In genomic region chr3:177333535-177334495, GRCh38 we compare ENCODE assay signal across 14 cellular contexts.
DNase-seq lines count a peak whose midpoint lies in the region; FAIRE-seq and TF ChIP-seq lines count a peak whose summit lies in the region.
"Had no signal": no experiment of that assay in that cellular context is flagged by ENCODE, and none has a peak within 500 bp of the region (broad histone marks: within the 10 kb centered on the region; RNA-seq: fewer than 3 reads in every experiment).

No MANE protein-coding gene starts in this region.

- TF ChIP-seq EP300 in esophagus muscularis mucosa (IDR thresholded peaks at IDR 0.05) (no peak), transverse colon (IDR thresholded peaks at IDR 0.05; ENCODE audit: low read depth) (no peak)

- TF ChIP-seq POLR2A in esophagus muscularis mucosa (IDR thresholded peaks at IDR 0.05; ENCODE audit: low read depth): no peak
- no peak for TF ChIP-seq POLR2A in transverse colon (IDR thresholded peaks at IDR 0.05)

- no peak for FAIRE-seq in small intestine (lab: Jason Lieb, UNC)
- FAIRE-seq: GM19239 had no signal

- WGBS in esophagus muscularis mucosa: 72% methylated on average over 6 of the region's 6 CpGs
- 76 to 89% (median 82%) methylated on average over 6 of the region's 6 CpGs for WGBS in small intestine, 3 donors
- 71 to 100% methylated on average over 2 to 6 of the region's 6 CpGs for WGBS in transverse colon (ENCODE audit: low coverage in 1 of 2), 2 donors

- peak; percentile 53 for DNase-seq in GF-D8 (lab: John Stamatoyannopoulos, UW)
- peak; percentile 44 for DNase-seq in NCI-H82 (lab: John Stamatoyannopoulos, UW)
- DNase-seq in esophagus muscularis mucosa (ENCODE audit: extremely low spot score): no peak
- DNase-seq in small intestine: no peak
- DNase-seq in transverse colon: no peak
- DNase-seq in pons (ENCODE audit: low spot score): no peak
- DNase-seq: activated T-cell treated with anti-CD3 and anti-CD28 coated beads, Interleukin-2, amount 50 U/mL, for 24 hours; CD4-positive, alpha-beta memory T cell; HCEC 1CT; kidney glomerular epithelial cell; NCI-H526 had no signal

- H3K4me3 ChIP-seq in neutrophil (ENCODE audit: low read depth in 1 of 2, low read length in 1 of 2) (peak overlapping the region in 1 of 2 experiments; percentile 34), esophagus muscularis mucosa (no peak overlapping the region), small intestine (ENCODE audit: low read depth in 1 of 2, low read length in 2 of 2) (no peak overlapping the region), transverse colon (no peak overlapping the region)

- in situ Hi-C loops in transverse colon (cut with MboI; ENCODE audit: low pct_ligation_motif_present in 1 of 4, low pct_unique_long_range_greater_than_20kb in 1 of 4, low sequenced_read_pairs in 3 of 4): no loop called here

- no peaks in the 10 kb centered on the region for H3K9me3 ChIP-seq in neutrophil
- H3K9me3 ChIP-seq in esophagus muscularis mucosa: no peaks in the 10 kb centered on the region
- no peaks in the 10 kb centered on the region for H3K9me3 ChIP-seq in small intestine (ENCODE audit: control insufficient read depth, low read depth)
- H3K9me3 ChIP-seq in transverse colon: no peaks in the 10 kb centered on the region

- H3K27ac Mint-ChIP-seq in dendritic cell treated with granulocyte-macrophage colony-stimulating factor and Interleukin-4, amounts not matched to agents 40 ng/mL and 50 ng/mL, for 4 days: peak overlapping the region; percentile 66
- H3K27ac Mint-ChIP-seq: activated T-cell treated with anti-CD3 and anti-CD28 coated beads, Interleukin-2, amount 50 U/mL, for 24 hours had no signal

- H3K27me3 ChIP-seq in neutrophil: no peaks in the 10 kb centered on the region
- no peaks in the 10 kb centered on the region for H3K27me3 ChIP-seq in esophagus muscularis mucosa
- H3K27me3 ChIP-seq in small intestine (ENCODE audit: control insufficient read depth in 2 of 2, insufficient read depth in 2 of 2, low read length in 2 of 2): no peaks in the 10 kb centered on the region
- no peaks in the 10 kb centered on the region for H3K27me3 ChIP-seq in transverse colon

- TF ChIP-seq CTCF in neutrophil (IDR thresholded peaks at IDR 0.05) (no peak), esophagus muscularis mucosa (IDR thresholded peaks at IDR 0.05) (no peak), transverse colon (IDR thresholded peaks at IDR 0.05) (no peak)

- H3K36me3 Mint-ChIP-seq in dendritic cell treated with granulocyte-macrophage colony-stimulating factor and Interleukin-4, amounts not matched to agents 40 ng/mL and 50 ng/mL, for 4 days (ENCODE audit: low read depth): no peaks in the 10 kb centered on the region
- H3K36me3 Mint-ChIP-seq: CD4-positive, alpha-beta memory T cell had no signal

- peak overlapping the region; percentile 86 for H3K27ac ChIP-seq in neutrophil
- H3K27ac ChIP-seq in esophagus muscularis mucosa (replicated peaks in 1 of 4): no peak overlapping the region
- H3K27ac ChIP-seq in small intestine (ENCODE audit: low read depth in 1 of 2, low read length in 1 of 2): peak overlapping the region in 1 of 2 donors; percentile 62
- H3K27ac ChIP-seq in transverse colon: no peak overlapping the region

- H3K9me3 Mint-ChIP-seq in dendritic cell treated with granulocyte-macrophage colony-stimulating factor and Interleukin-4, amounts not matched to agents 40 ng/mL and 50 ng/mL, for 4 days: no peaks in the 10 kb centered on the region
- H3K9me3 Mint-ChIP-seq: activated T-cell treated with anti-CD3 and anti-CD28 coated beads, Interleukin-2, amount 50 U/mL, for 24 hours; CD4-positive, alpha-beta memory T cell had no signal

- H3K4me1 ChIP-seq in neutrophil (ENCODE audit: control insufficient read depth in 1 of 2, insufficient read depth in 1 of 2, low read depth in 1 of 2, low read length in 1 of 2): peaks cover 68 to 70% of the 10 kb centered on the region in 2 experiments
- peaks cover 36 to 41% (median 39%) of the 10 kb centered on the region in 4 donors for H3K4me1 ChIP-seq in esophagus muscularis mucosa
- H3K4me1 ChIP-seq in small intestine (ENCODE audit: control insufficient read depth in 2 of 2, insufficient read depth in 1 of 2, low read depth in 1 of 2, low read length in 1 of 2): peaks cover 0 to 11% of the 10 kb centered on the region in 2 donors
- peaks cover 11 to 43% (median 31%) of the 10 kb centered on the region in 4 donors for H3K4me1 ChIP-seq in transverse colon

- H3K4me1 Mint-ChIP-seq in dendritic cell treated with granulocyte-macrophage colony-stimulating factor and Interleukin-4, amounts not matched to agents 40 ng/mL and 50 ng/mL, for 4 days (ENCODE audit: low read depth): peaks cover 56% of the 10 kb centered on the region

- no peaks in the 10 kb centered on the region for H3K27me3 Mint-ChIP-seq in dendritic cell treated with granulocyte-macrophage colony-stimulating factor and Interleukin-4, amounts not matched to agents 40 ng/mL and 50 ng/mL, for 4 days
- H3K27me3 Mint-ChIP-seq: activated T-cell treated with anti-CD3 and anti-CD28 coated beads, Interleukin-2, amount 50 U/mL, for 24 hours; CD4-positive, alpha-beta memory T cell had no signal

- H3K36me3 ChIP-seq in neutrophil: no peaks in the 10 kb centered on the region
- no peaks in the 10 kb centered on the region for H3K36me3 ChIP-seq in esophagus muscularis mucosa
- H3K36me3 ChIP-seq in small intestine (ENCODE audit: control insufficient read depth in 2 of 2, insufficient read depth in 2 of 2, low read length in 2 of 2): no peaks in the 10 kb centered on the region
- H3K36me3 ChIP-seq in transverse colon: no peaks in the 10 kb centered on the region

- intact Hi-C loops in dendritic cell treated with granulocyte-macrophage colony-stimulating factor and Interleukin-4, amounts not matched to agents 40 ng/mL and 50 ng/mL, for 4 days (cut with micrococcal nuclease): no loop called here
- intact Hi-C loops in esophagus muscularis mucosa (cut with DNase I) (no loop called here), transverse colon (cut with DNase I; ENCODE audit: low total_unique reads) (no loop called here)

- H3K4me3 Mint-ChIP-seq in dendritic cell treated with granulocyte-macrophage colony-stimulating factor and Interleukin-4, amounts not matched to agents 40 ng/mL and 50 ng/mL, for 4 days: peak overlapping the region; percentile 40
- H3K4me3 Mint-ChIP-seq: activated T-cell treated with anti-CD3 and anti-CD28 coated beads, Interleukin-2, amount 50 U/mL, for 24 hours; CD4-positive, alpha-beta memory T cell had no signal

Comparison
In these comparisons a context has a peak if more than half of its experiments do, and no peak if none do; other contexts are left out.
1. DNase-seq: peak in GF-D8 (single experiment) and NCI-H82 (single experiment); none in esophagus muscularis mucosa (single experiment), small intestine (single experiment), transverse colon (single experiment) and pons (single experiment).